ENCODE assay signal across 9 cellular contexts in genomic region chr6:137708481-137708880, GRCh38.
DNase-seq lines count a peak whose midpoint lies in the region; ATAC-seq and TF ChIP-seq lines count a peak whose summit lies in the region.
"Had no signal": no experiment of that assay in that cellular context is flagged by ENCODE, and none has a peak within 500 bp of the region (broad histone marks: within the 10 kb centered on the region; RNA-seq: fewer than 3 reads in every experiment).

No MANE protein-coding gene starts in this region.

- H3K36me3 Mint-ChIP-seq in activated naive CD4-positive, alpha-beta T cell treated with anti-CD3 and anti-CD28 coated beads, Interleukin-2, amount 10 ng/mL, durations not matched to agents 7 days and 5 days = peaks cover 1% of the 10 kb centered on the region
- H3K36me3 Mint-ChIP-seq in T-helper 17 cell (ENCODE audit: low read depth) = peaks cover 6% of the 10 kb centered on the region

- peak overlapping the region; percentile 91 for H3K27ac Mint-ChIP-seq in activated naive CD4-positive, alpha-beta T cell treated with anti-CD3 and anti-CD28 coated beads, Interleukin-2, amount 10 ng/mL, durations not matched to agents 7 days and 5 days
- H3K27ac Mint-ChIP-seq in T-helper 17 cell = peak overlapping the region; percentile 92

- H3K9me3 ChIP-seq in T-helper 17 cell (ENCODE audit: control insufficient read depth, low read length, poor library complexity, severe bottlenecking) = no peaks in the 10 kb centered on the region
- no peaks in the 10 kb centered on the region for H3K9me3 ChIP-seq in transverse colon
- H3K9me3 ChIP-seq: uterus had no signal

- TF ChIP-seq CTCF in foreskin keratinocyte (conservative IDR thresholded peaks at IDR 0.05) = no peak
- TF ChIP-seq CTCF in transverse colon (IDR thresholded peaks at IDR 0.05) = no peak

- no peaks in the 10 kb centered on the region for H3K27me3 ChIP-seq in foreskin keratinocyte
- no peaks in the 10 kb centered on the region for H3K27me3 ChIP-seq in transverse colon
- H3K27me3 ChIP-seq: uterus had no signal

- CTCF ChIA-PET in activated naive CD4-positive, alpha-beta T cell treated with anti-CD3 and anti-CD28 coated beads, Interleukin-2, amount 10 ng/mL, durations not matched to agents 7 days and 5 days (lab: Charles Lee) = interaction anchor here (0.7 to 6.4 kb wide), 33 partner anchors 8 to 298 kb away, joined by 3 to 71 read pairs (median 4); partner anchors contain the start of gene TNFAIP3

- WGBS in transverse colon (ENCODE audit: low coverage in 1 of 2), 2 donors = 36 to 52% methylated on average over 1 of the region's 1 CpG

- no peak for DNase-seq in activated naive CD4-positive, alpha-beta T cell treated with anti-CD3 and anti-CD28 coated beads, Interleukin-2, amount 10 ng/mL, durations not matched to agents 7 days and 5 days
- DNase-seq in activated naive CD4-positive, alpha-beta T cell treated with anti-CD3 and anti-CD28 coated beads, Interleukin-2, amount 50 U/mL, for 16 hours = no peak
- no peak for DNase-seq in T-helper 17 cell
- DNase-seq in foreskin keratinocyte = no peak
- DNase-seq in transverse colon = no peak
- no peak for DNase-seq in stimulated activated CD8-positive, alpha-beta memory T cell treated with anti-CD3 and anti-CD28 coated beads, Interleukin-4, amount 100 ng/mL, for 48 hours
- no peak for DNase-seq in AG20443 (ENCODE audit: low spot score)

- peaks cover 58% of the 10 kb centered on the region for H3K4me1 Mint-ChIP-seq in activated naive CD4-positive, alpha-beta T cell treated with anti-CD3 and anti-CD28 coated beads, Interleukin-2, amount 10 ng/mL, durations not matched to agents 7 days and 5 days
- H3K4me1 Mint-ChIP-seq in T-helper 17 cell = peaks cover 38% of the 10 kb centered on the region

- no peak for TF ChIP-seq EP300 in transverse colon (IDR thresholded peaks at IDR 0.05; ENCODE audit: low read depth)

- no peak overlapping the region for H3K4me3 Mint-ChIP-seq in activated naive CD4-positive, alpha-beta T cell treated with anti-CD3 and anti-CD28 coated beads, Interleukin-2, amount 10 ng/mL, durations not matched to agents 7 days and 5 days
- H3K4me3 Mint-ChIP-seq in T-helper 17 cell = peak overlapping the region; percentile 65

- no peaks in the 10 kb centered on the region for H3K9me3 Mint-ChIP-seq in activated naive CD4-positive, alpha-beta T cell treated with anti-CD3 and anti-CD28 coated beads, Interleukin-2, amount 10 ng/mL, durations not matched to agents 7 days and 5 days

- H3K27ac ChIP-seq in foreskin keratinocyte (peak overlapping the region; percentile 96), transverse colon (peak overlapping the region; percentile 9 to 53 (median 24))

- in situ Hi-C loops in transverse colon (cut with MboI; ENCODE audit: low pct_ligation_motif_present in 1 of 4, low pct_unique_long_range_greater_than_20kb in 1 of 4, low sequenced_read_pairs in 3 of 4) = loop anchor here (5.0 to 25.0 kb wide), 5 partner anchors 156 to 404 kb away; partner anchors contain the start of genes PERP (in 2 of the 4) and TNFAIP3 (in 2 of the 4)

- H3K27me3 Mint-ChIP-seq in activated naive CD4-positive, alpha-beta T cell treated with anti-CD3 and anti-CD28 coated beads, Interleukin-2, amount 10 ng/mL, durations not matched to agents 7 days and 5 days = peaks cover 4% of the 10 kb centered on the region
- no peaks in the 10 kb centered on the region for H3K27me3 Mint-ChIP-seq in T-helper 17 cell

- intact Hi-C loops in transverse colon (cut with DNase I; ENCODE audit: low total_unique reads) = loop anchor here (10.0 kb wide), 1 partner anchor 406 kb away; no protein-coding TSS in a partner anchor

- no peak overlapping the region for H3K4me3 ChIP-seq in transverse colon

- TF ChIP-seq POLR2A in transverse colon (IDR thresholded peaks at IDR 0.05) = no peak

- peaks cover 16% of the 10 kb centered on the region for H3K4me1 ChIP-seq in foreskin keratinocyte
- peaks cover 0 to 37% (median 7%) of the 10 kb centered on the region in 4 donors for H3K4me1 ChIP-seq in transverse colon
- H3K4me1 ChIP-seq: uterus had no signal

- ATAC-seq in T-helper 17 cell = peak; percentile 28
- ATAC-seq in foreskin keratinocyte = no peak
- no peak for ATAC-seq in HG03354 (IDR thresholded peaks at IDR 0.05; ENCODE audit: poor library complexity, severe bottlenecking, unreplicated experiment)

- no peaks in the 10 kb centered on the region for H3K36me3 ChIP-seq in transverse colon
- H3K36me3 ChIP-seq: uterus had no signal
